In the genomic region with DNA sequence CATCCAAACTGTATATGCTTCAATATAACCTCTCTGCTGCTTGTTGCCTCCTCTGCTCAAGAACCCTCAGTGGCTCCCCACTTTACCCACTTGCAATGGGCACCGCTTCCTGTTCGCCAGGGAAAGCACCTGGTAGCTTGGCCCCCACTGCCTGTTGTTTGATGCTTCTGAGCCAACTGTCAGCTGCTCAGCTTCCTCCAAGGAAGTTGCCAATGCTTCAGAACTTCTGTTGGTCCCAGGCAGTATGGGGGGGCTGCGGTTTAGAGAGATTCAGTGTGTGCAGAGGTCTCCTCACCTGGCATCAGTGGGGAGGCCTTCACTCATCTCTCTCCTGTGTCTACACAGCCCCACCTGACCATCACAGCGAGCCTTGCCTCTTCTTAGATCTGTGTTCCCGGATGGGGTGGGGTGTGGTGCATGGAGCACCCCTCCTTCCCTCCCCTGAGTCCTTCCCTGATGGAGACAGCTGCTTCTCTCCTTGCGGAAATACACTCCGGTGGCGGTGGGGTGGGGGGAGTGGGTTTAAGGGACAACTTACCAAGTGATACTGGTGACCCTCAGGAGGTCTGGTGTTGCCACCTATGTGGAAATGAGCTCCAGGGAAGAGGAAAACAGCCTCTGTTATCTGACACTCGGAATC, we compare ENCODE assay signal across 20 cellular contexts.
DNase-seq lines count a peak whose midpoint lies in the region; ATAC-seq and TF ChIP-seq lines count a peak whose summit lies in the region.
"Had no signal": no experiment of that assay in that cellular context is flagged by ENCODE, and none has a peak within 500 bp of the region (broad histone marks: within the 10 kb centered on the region; RNA-seq: fewer than 3 reads in every experiment).

No MANE protein-coding gene starts in this region.

- H3K9me3 ChIP-seq in DND-41 (ENCODE audit: insufficient read depth, low read length, severe bottlenecking) (no peaks in the 10 kb centered on the region), osteoblast (ENCODE audit: low read depth, low read length) (no peaks in the 10 kb centered on the region)
- H3K9me3 ChIP-seq: SJCRH30 had no signal

- no peak overlapping the region for H2AFZ ChIP-seq in DND-41 (ENCODE audit: low read depth, low read length)
- H2AFZ ChIP-seq in osteoblast (ENCODE audit: low read length): no peak overlapping the region

- H3K9ac ChIP-seq in DND-41 (ENCODE audit: low read depth, low read length): peak overlapping the region; percentile 73

- peak; percentile 88 for ATAC-seq in DND-41 (ENCODE audit: insufficient read depth, low read depth)
- ATAC-seq in T-cell (replicated peaks in 1 of 4): peak; percentile 46 to 76 (median 69)
- peak; percentile 39 to 78 for ATAC-seq in naive thymus-derived CD8-positive, alpha-beta T cell

- H3K4me2 ChIP-seq in DND-41 (ENCODE audit: insufficient read depth, low read length) (peak overlapping the region; percentile 50), osteoblast (ENCODE audit: insufficient read depth, low read length) (no peak overlapping the region)

- no peak overlapping the region for H3K4me3 Mint-ChIP-seq in activated CD4-positive, alpha-beta T cell treated with anti-CD3 and anti-CD28 coated beads, Interleukin-2, amount 10 ng/mL, durations not matched to agents 7 days and 5 days
- peak overlapping the region in 1 of 3 donors; percentile 39 for H3K4me3 Mint-ChIP-seq in T-cell
- peak overlapping the region in 5 of 10 donors; percentile 31 to 67 (median 60) for H3K4me3 Mint-ChIP-seq in naive thymus-derived CD8-positive, alpha-beta T cell

- no peaks in the 10 kb centered on the region for H3K27me3 Mint-ChIP-seq in activated CD4-positive, alpha-beta T cell treated with anti-CD3 and anti-CD28 coated beads, Interleukin-2, amount 10 ng/mL, durations not matched to agents 7 days and 5 days
- no peaks in the 10 kb centered on the region for H3K27me3 Mint-ChIP-seq in T-cell
- peaks cover 0 to 2% (median 0%) of the 10 kb centered on the region in 5 donors for H3K27me3 Mint-ChIP-seq in naive thymus-derived CD8-positive, alpha-beta T cell

- peak; percentile 18 for DNase-seq in activated CD4-positive, alpha-beta T cell treated with anti-CD3 and anti-CD28 coated beads, Interleukin-2, amount 10 ng/mL, durations not matched to agents 7 days and 5 days
- DNase-seq in activated CD4-positive, alpha-beta T cell treated with anti-CD3 and anti-CD28 coated beads for 48 hours: no peak
- DNase-seq in DND-41 (peak; percentile 98), T-cell (peak in 25 of 34 experiments; percentile 1 to 36 (median 13)), osteoblast (ENCODE audit: insufficient read length, low spot score, missing footprints) (no peak), D341Med (ENCODE audit: low spot score) (no peak), CD1c-positive myeloid dendritic cell (ENCODE audit: extremely low spot score) (no peak)
- peak in 7 of 10 donors; percentile 1 to 64 (median 31) for DNase-seq in naive thymus-derived CD8-positive, alpha-beta T cell
- DNase-seq: 8988T; BE2C; COR-L47; DMS153; EL; H7; IMR-90; NCI-H187 treated with DMSO at 0.1 percent for 48 hours; NCI-H345; NCI-H69; NK-92 treated with Interleukin-12 subunit alpha and Interleukin-12 subunit beta, amount 100 ng/mL, for 24 hours had no signal

- H3K4me1 Mint-ChIP-seq in activated CD4-positive, alpha-beta T cell treated with anti-CD3 and anti-CD28 coated beads, Interleukin-2, amount 10 ng/mL, durations not matched to agents 7 days and 5 days: peaks cover 19% of the 10 kb centered on the region
- H3K4me1 Mint-ChIP-seq in T-cell: peaks cover 18 to 27% (median 22%) of the 10 kb centered on the region in 3 donors
- peaks cover 15 to 31% (median 25%) of the 10 kb centered on the region in 4 donors for H3K4me1 Mint-ChIP-seq in naive thymus-derived CD8-positive, alpha-beta T cell

- no peak for TF ChIP-seq CTCF in DND-41 (IDR thresholded peaks at IDR 0.05; ENCODE audit: borderline replicate concordance, extremely low read depth, low read length, poor library complexity, severe bottlenecking)
- no peak for TF ChIP-seq CTCF in osteoblast (IDR thresholded peaks at IDR 0.05; ENCODE audit: extremely low read depth, low read depth, low read length)

- H3K27me3 ChIP-seq in DND-41 (ENCODE audit: insufficient read depth, low read length, poor library complexity) (no peaks in the 10 kb centered on the region), osteoblast (ENCODE audit: insufficient read depth, low read length) (peaks cover 5% of the 10 kb centered on the region)
- H3K27me3 ChIP-seq: BE2C had no signal

- H3K27ac Mint-ChIP-seq in activated CD4-positive, alpha-beta T cell treated with anti-CD3 and anti-CD28 coated beads, Interleukin-2, amount 10 ng/mL, durations not matched to agents 7 days and 5 days: peak overlapping the region; percentile 50
- H3K27ac Mint-ChIP-seq in T-cell: no peak overlapping the region
- peak overlapping the region in 7 of 10 donors; percentile 31 to 87 (median 66) for H3K27ac Mint-ChIP-seq in naive thymus-derived CD8-positive, alpha-beta T cell

- H3K9me3 Mint-ChIP-seq in activated CD4-positive, alpha-beta T cell treated with anti-CD3 and anti-CD28 coated beads, Interleukin-2, amount 10 ng/mL, durations not matched to agents 7 days and 5 days: no peaks in the 10 kb centered on the region
- H3K9me3 Mint-ChIP-seq in T-cell: peaks cover 0 to 3% (median 0%) of the 10 kb centered on the region in 3 donors
- H3K9me3 Mint-ChIP-seq in naive thymus-derived CD8-positive, alpha-beta T cell: no peaks in the 10 kb centered on the region

- H3K27ac ChIP-seq in DND-41 (ENCODE audit: low read length) (peak overlapping the region; percentile 98), osteoblast (ENCODE audit: low read depth, low read length) (no peak overlapping the region)
- H3K27ac ChIP-seq: SJCRH30 had no signal

- peak overlapping the region in 1 of 2 experiments; percentile 28; a peak in 1 of 4 replicates for H3K4me3 ChIP-seq in DND-41 (ENCODE audit: low read depth in 1 of 2, low read length in 2 of 2)
- no peak overlapping the region for H3K4me3 ChIP-seq in osteoblast (ENCODE audit: insufficient read depth, low read length)
- H3K4me3 ChIP-seq: SJCRH30 had no signal

- H4K20me1 ChIP-seq in DND-41 (ENCODE audit: insufficient read depth, low read length): no peaks in the 10 kb centered on the region
- no peaks in the 10 kb centered on the region for H4K20me1 ChIP-seq in osteoblast (ENCODE audit: insufficient read depth, low read length)

- no peaks in the 10 kb centered on the region for H3K36me3 Mint-ChIP-seq in activated CD4-positive, alpha-beta T cell treated with anti-CD3 and anti-CD28 coated beads, Interleukin-2, amount 10 ng/mL, durations not matched to agents 7 days and 5 days (ENCODE audit: low read depth)
- no peaks in the 10 kb centered on the region for H3K36me3 Mint-ChIP-seq in T-cell
- H3K36me3 Mint-ChIP-seq in naive thymus-derived CD8-positive, alpha-beta T cell: no peaks in the 10 kb centered on the region

- H3K36me3 ChIP-seq in DND-41 (ENCODE audit: insufficient read depth, low read length) (peaks cover 60% of the 10 kb centered on the region), osteoblast (ENCODE audit: insufficient read depth, low read length) (no peaks in the 10 kb centered on the region)
- H3K36me3 ChIP-seq: BE2C, SJCRH30 had no signal

- peaks cover 100% of the 10 kb centered on the region for H3K4me1 ChIP-seq in DND-41 (ENCODE audit: insufficient read depth, low read length)
- no peaks in the 10 kb centered on the region for H3K4me1 ChIP-seq in osteoblast (ENCODE audit: insufficient read depth, low read length)
- H3K4me1 ChIP-seq: BE2C, SJCRH30 had no signal

- H3K79me2 ChIP-seq in DND-41 (ENCODE audit: insufficient read depth, low read length): peaks cover 87% of the 10 kb centered on the region
- H3K79me2 ChIP-seq in osteoblast (ENCODE audit: insufficient read depth, low read length): no peaks in the 10 kb centered on the region

- POLR2A ChIA-PET in activated CD4-positive, alpha-beta T cell treated with anti-CD3 and anti-CD28 coated beads, Interleukin-2, amount 10 ng/mL, durations not matched to agents 7 days and 5 days (lab: Charles Lee): no interaction called here
- POLR2A ChIA-PET in T-cell (lab: Charles Lee): no interaction called here
- POLR2A ChIA-PET in naive thymus-derived CD8-positive, alpha-beta T cell (lab: Charles Lee): no interaction called here

- CTCF ChIA-PET in activated CD4-positive, alpha-beta T cell treated with anti-CD3 and anti-CD28 coated beads, Interleukin-2, amount 10 ng/mL, durations not matched to agents 7 days and 5 days (lab: Charles Lee): interaction anchor here (0.9 to 1.4 kb wide), 3 partner anchors 208 to 318 kb away, joined by 3 to 4 read pairs (median 3); no protein-coding TSS in a partner anchor
- CTCF ChIA-PET in T-cell (lab: Charles Lee): interaction anchor here (0.6 to 0.8 kb wide), 2 partner anchors 14 to 1809 kb away, joined by 3 to 5 read pairs; no protein-coding TSS in a partner anchor

Comparison
In these comparisons a context has a peak if more than half of its experiments do, and no peak if none do; other contexts are left out.
1. DNase-seq: peak in activated CD4-positive, alpha-beta T cell treated with anti-CD3 and anti-CD28 coated beads, Interleukin-2, amount 10 ng/mL, durations not matched to agents 7 days and 5 days (single experiment), DND-41 (single experiment), T-cell (25 of 34) and naive thymus-derived CD8-positive, alpha-beta T cell (7 of 10); none in activated CD4-positive, alpha-beta T cell treated with anti-CD3 and anti-CD28 coated beads for 48 hours (single experiment), osteoblast (single experiment), D341Med (single experiment) and CD1c-positive myeloid dendritic cell (single experiment).
2. H3K27ac Mint-ChIP-seq: peak in activated CD4-positive, alpha-beta T cell treated with anti-CD3 and anti-CD28 coated beads, Interleukin-2, amount 10 ng/mL, durations not matched to agents 7 days and 5 days (single experiment) and naive thymus-derived CD8-positive, alpha-beta T cell (7 of 10); none in T-cell (0 of 2).
3. Peak in every context shown above with its lines, with median percentiles within 50 percentile points of each other: ATAC-seq.